ENCODE assay signal across 16 cellular contexts in the genomic region with DNA sequence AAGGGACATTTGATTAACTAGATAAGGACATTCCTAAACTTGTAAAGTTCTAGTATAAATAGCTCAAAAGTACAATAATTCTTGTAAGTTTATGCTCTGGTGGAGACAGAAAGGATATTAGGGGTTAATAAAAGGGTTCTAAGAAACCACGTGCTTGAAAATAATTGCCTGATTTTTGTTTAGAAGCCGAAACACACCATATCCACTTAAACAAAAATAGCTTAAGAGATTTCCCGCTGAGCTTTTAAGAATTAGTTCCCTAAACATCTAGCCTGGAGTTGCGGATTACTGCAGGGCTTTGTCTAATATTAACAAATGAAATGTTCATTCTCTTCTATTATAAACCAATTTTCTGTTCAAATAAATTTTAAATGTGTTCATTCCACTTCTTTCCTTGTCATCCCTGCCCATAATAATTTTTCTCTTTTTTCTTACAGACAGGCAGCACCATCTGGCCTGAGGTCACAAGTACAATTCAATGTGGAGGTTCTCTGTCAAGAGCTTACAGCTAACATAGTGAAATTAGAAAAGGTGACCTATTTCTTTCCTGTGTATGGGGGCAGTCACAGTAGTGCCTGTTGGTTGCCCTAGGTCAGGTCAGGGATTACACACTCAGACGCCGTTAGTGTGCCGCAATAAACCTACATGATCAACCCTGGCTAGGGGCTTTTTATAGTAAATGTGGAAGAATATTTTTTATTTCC.
DNase-seq lines count a peak whose midpoint lies in the region; ATAC-seq and TF ChIP-seq lines count a peak whose summit lies in the region.
"Had no signal": no experiment of that assay in that cellular context is flagged by ENCODE, and none has a peak within 500 bp of the region (broad histone marks: within the 10 kb centered on the region; RNA-seq: fewer than 3 reads in every experiment).

No MANE protein-coding gene starts in this region.

- no peak for ATAC-seq in GM21717 (IDR thresholded peaks at IDR 0.05; ENCODE audit: unreplicated experiment)
- ATAC-seq in HG02973 (IDR thresholded peaks at IDR 0.05; ENCODE audit: unreplicated experiment), result no peak
- ATAC-seq: activated T-helper 17 cell treated with anti-CD3 and anti-CD28 coated beads, Interleukin-2, amount 50 U/mL, for 72 hours; heart right ventricle had no signal

- H3K27ac ChIP-seq in SJCRH30 (peak overlapping the region; percentile 70), layer of hippocampus (ENCODE audit: low read depth, low read length) (peak overlapping the region; percentile 77)

- H3K27ac Mint-ChIP-seq in HFFc6, result peak overlapping the region; percentile 59
- H3K27ac Mint-ChIP-seq: activated T-helper 17 cell treated with anti-CD3 and anti-CD28 coated beads, Interleukin-2, amount 50 U/mL, for 72 hours; B cell had no signal

- peaks cover 85% of the 10 kb centered on the region for H3K36me3 Mint-ChIP-seq in HFFc6 (ENCODE audit: low read depth)

- no peaks in the 10 kb centered on the region for H3K9me3 Mint-ChIP-seq in HFFc6
- H3K9me3 Mint-ChIP-seq: activated T-helper 17 cell treated with anti-CD3 and anti-CD28 coated beads, Interleukin-2, amount 50 U/mL, for 72 hours had no signal

- H3K27me3 ChIP-seq in SJCRH30 (no peaks in the 10 kb centered on the region), layer of hippocampus (ENCODE audit: control insufficient read depth, insufficient read depth, low read length) (no peaks in the 10 kb centered on the region)
- H3K27me3 ChIP-seq: heart right ventricle had no signal

- H3K27me3 Mint-ChIP-seq in HFFc6 (ENCODE audit: insufficient read depth), result peaks cover 1% of the 10 kb centered on the region; the same call in 1 of the 2 replicates
- H3K27me3 Mint-ChIP-seq: activated T-helper 17 cell treated with anti-CD3 and anti-CD28 coated beads, Interleukin-2, amount 50 U/mL, for 72 hours; B cell had no signal

- DNase-seq in HFFc6 (no peak), SJCRH30 (peak; percentile 43 to 74), superior temporal gyrus (ENCODE audit: extremely low spot score) (peak; percentile 16), kidney glomerular epithelial cell (lab: John Stamatoyannopoulos, UW) (no peak), T-helper 1 cell (no peak)
- DNase-seq: activated CD8-positive, alpha-beta memory T cell treated with anti-CD3 and anti-CD28 coated beads for 24 hours; aorta; heart right ventricle; kidney; NCI-H774; RPMI8226 had no signal

- peaks cover 21% of the 10 kb centered on the region for H3K4me1 ChIP-seq in SJCRH30

- H3K9me3 ChIP-seq in SJCRH30 (replicated peaks), result no peaks in the 10 kb centered on the region
- H3K9me3 ChIP-seq: heart right ventricle had no signal

- no peak for TF ChIP-seq CTCF in HFFc6 (IDR thresholded peaks at IDR 0.05)

- H3K4me3 Mint-ChIP-seq in HFFc6, result no peak overlapping the region
- H3K4me3 Mint-ChIP-seq: activated T-helper 17 cell treated with anti-CD3 and anti-CD28 coated beads, Interleukin-2, amount 50 U/mL, for 72 hours; B cell had no signal

- peaks cover 9% of the 10 kb centered on the region for H3K36me3 ChIP-seq in SJCRH30

- peaks cover 57% of the 10 kb centered on the region for H3K4me1 Mint-ChIP-seq in HFFc6 (ENCODE audit: low read depth)
- H3K4me1 Mint-ChIP-seq: activated T-helper 17 cell treated with anti-CD3 and anti-CD28 coated beads, Interleukin-2, amount 50 U/mL, for 72 hours; B cell had no signal

- no peak overlapping the region for H3K4me3 ChIP-seq in SJCRH30
- H3K4me3 ChIP-seq: heart right ventricle had no signal

Comparison
In these comparisons a context has a peak if more than half of its experiments do, and no peak if none do; other contexts are left out.
1. DNase-seq: peak in SJCRH30 (2 of 2) and superior temporal gyrus (single experiment); none in HFFc6 (single experiment), kidney glomerular epithelial cell (single experiment) and T-helper 1 cell (0 of 5).